ENCODE assay signal across 21 cellular contexts in genomic region chr7:130500463-130500862, GRCh38.
"Had no signal": no experiment of that assay in that cellular context is flagged by ENCODE, and none has a peak within 500 bp of the region (broad histone marks: within the 10 kb centered on the region; RNA-seq: fewer than 3 reads in every experiment).

No MANE protein-coding gene starts in this region.

- H3K27me3 Mint-ChIP-seq: activated CD8-positive, alpha-beta T cell treated with anti-CD3 and anti-CD28 coated beads for 36 hours; activated naive CD8-positive, alpha-beta T cell treated with anti-CD3 and anti-CD28 coated beads, Interleukin-2, amount 10 ng/mL, durations not matched to agents 7 days and 5 days; T-helper 17 cell had no signal

- H3K9me3 ChIP-seq: adrenal gland had no signal

- H3K4me3 ChIP-seq: adrenal gland had no signal

- H3K27ac ChIP-seq: adrenal gland, VCaP had no signal

- H3K27ac Mint-ChIP-seq: activated CD4-positive, alpha-beta T cell treated with anti-CD3 and anti-CD28 coated beads for 36 hours; activated CD8-positive, alpha-beta T cell treated with anti-CD3 and anti-CD28 coated beads for 36 hours; activated naive CD8-positive, alpha-beta T cell treated with anti-CD3 and anti-CD28 coated beads, Interleukin-2, amount 10 ng/mL, durations not matched to agents 7 days and 5 days; activated T-cell treated with anti-CD3 and anti-CD28 coated beads, Interleukin-2, amount 50 U/mL, for 72 hours; T-helper 17 cell had no signal

- H3K4me1 ChIP-seq: adrenal gland had no signal

- H3K9me3 Mint-ChIP-seq: activated CD8-positive, alpha-beta T cell treated with anti-CD3 and anti-CD28 coated beads for 36 hours; activated naive CD8-positive, alpha-beta T cell treated with anti-CD3 and anti-CD28 coated beads, Interleukin-2, amount 10 ng/mL, durations not matched to agents 7 days and 5 days; activated T-cell treated with anti-CD3 and anti-CD28 coated beads, Interleukin-2, amount 50 U/mL, for 72 hours had no signal

- H3K4me1 Mint-ChIP-seq: activated naive CD8-positive, alpha-beta T cell treated with anti-CD3 and anti-CD28 coated beads, Interleukin-2, amount 10 ng/mL, durations not matched to agents 7 days and 5 days; T-helper 17 cell had no signal

- DNase-seq: activated CD4-positive, alpha-beta T cell treated with anti-CD3 and anti-CD28 coated beads for 36 hours; activated CD8-positive, alpha-beta memory T cell treated with anti-CD3 and anti-CD28 coated beads, Interleukin-2, amount 50 U/mL, for 4 hours; activated CD8-positive, alpha-beta T cell treated with anti-CD3 and anti-CD28 coated beads for 36 hours; activated naive CD4-positive, alpha-beta T cell treated with anti-CD3 and anti-CD28 coated beads, Interleukin-2, amount 50 U/mL, for 16 hours; activated naive CD8-positive, alpha-beta T cell treated with anti-CD3 and anti-CD28 coated beads, Interleukin-2, amount 10 ng/mL, durations not matched to agents 7 days and 5 days; activated T-cell treated with anti-CD3 and anti-CD28 coated beads, Interleukin-2, amount 50 U/mL, for 72 hours; anterior cingulate cortex; cerebellar nuclear complex; Kasumi-1; KBM-7; NCI-H1048; NCI-H146; NCI-H187 treated with DMSO at 0.1 percent for 48 hours; NCI-H2081 treated with DMSO at 0.1 percent for 48 hours; NCI-H2171 treated with DMSO at 0.1 percent for 48 hours; NCI-H510A treated with DMSO at 0.1 percent for 48 hours; SIG-M5; T-helper 17 cell; T-helper 9 cell had no signal

- ATAC-seq: activated CD4-positive, alpha-beta T cell treated with anti-CD3 and anti-CD28 coated beads for 36 hours; activated CD8-positive, alpha-beta T cell treated with anti-CD3 and anti-CD28 coated beads for 36 hours; activated T-cell treated with anti-CD3 and anti-CD28 coated beads, Interleukin-2, amount 50 U/mL, for 72 hours; T-helper 17 cell had no signal

- H3K27me3 ChIP-seq: adrenal gland had no signal

- H3K4me3 Mint-ChIP-seq: activated CD4-positive, alpha-beta T cell treated with anti-CD3 and anti-CD28 coated beads for 36 hours; activated CD8-positive, alpha-beta T cell treated with anti-CD3 and anti-CD28 coated beads for 36 hours; activated naive CD8-positive, alpha-beta T cell treated with anti-CD3 and anti-CD28 coated beads, Interleukin-2, amount 10 ng/mL, durations not matched to agents 7 days and 5 days; activated T-cell treated with anti-CD3 and anti-CD28 coated beads, Interleukin-2, amount 50 U/mL, for 72 hours; T-helper 17 cell had no signal
